Comparison of ENCODE assay signal across 34 cellular contexts in the genomic region with DNA sequence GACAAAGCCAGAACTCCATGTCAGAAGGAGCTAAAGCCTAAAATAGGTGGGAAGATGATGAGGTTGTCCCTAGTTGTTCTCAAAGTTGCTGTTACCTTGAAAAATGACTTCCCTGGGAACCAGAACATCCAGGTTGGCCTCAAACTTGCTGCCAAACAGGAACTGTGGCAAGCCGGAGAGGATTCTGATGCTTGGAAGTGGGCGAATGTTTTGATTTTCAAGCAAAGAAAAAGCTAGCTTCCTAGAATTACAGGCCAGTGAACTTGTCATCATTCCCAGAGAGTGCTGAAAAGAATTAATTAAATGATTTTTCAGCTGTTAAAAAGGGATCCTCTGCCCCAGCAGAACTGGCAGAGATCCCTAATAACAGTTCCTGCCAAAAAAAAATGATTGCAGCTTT.
DNase-seq lines count a peak whose midpoint lies in the region; ATAC-seq and TF ChIP-seq lines count a peak whose summit lies in the region.
"Had no signal": no experiment of that assay in that cellular context is flagged by ENCODE, and none has a peak within 500 bp of the region (broad histone marks: within the 10 kb centered on the region; RNA-seq: fewer than 3 reads in every experiment).

No MANE protein-coding gene starts in this region.

- no peaks in the 10 kb centered on the region for H3K9me3 ChIP-seq in right atrium auricular region
- H3K9me3 ChIP-seq: breast epithelium, mucosa of descending colon, ovary, Peyer's patch, spleen, stomach, thyroid gland had no signal

- TF ChIP-seq CTCF in chondrocyte (IDR thresholded peaks at IDR 0.05) (no peak), mesothelial cell of epicardium (IDR thresholded peaks at IDR 0.05; ENCODE audit: unreplicated experiment) (no peak), right atrium auricular region (IDR thresholded peaks at IDR 0.05) (no peak)

- CTCF ChIA-PET in T-cell (lab: Charles Lee) = interaction anchor here in 1 of 2 donors (0.6 kb wide), 1 partner anchor 74 kb away, joined by 4 read pairs; no protein-coding TSS in a partner anchor

- H3K4me3 ChIP-seq in rectal smooth muscle tissue (ENCODE audit: low read length) (no peak overlapping the region), right atrium auricular region (no peak overlapping the region)
- H3K4me3 ChIP-seq: breast epithelium, mucosa of descending colon, ovary, Peyer's patch, spleen, stomach, thyroid gland had no signal

- H3K36me3 Mint-ChIP-seq in chondrocyte (ENCODE audit: low read depth) (peaks cover 2% of the 10 kb centered on the region), mesothelial cell of epicardium (peaks cover 13% of the 10 kb centered on the region), T-cell (peaks cover 22% of the 10 kb centered on the region)
- H3K36me3 Mint-ChIP-seq: activated naive CD4-positive, alpha-beta T cell treated with anti-CD3 and anti-CD28 coated beads, Interleukin-2, amount 10 ng/mL, durations not matched to agents 7 days and 5 days; natural killer cell treated with Interleukin-12 subunit alpha and Interleukin-12 subunit beta and Interleukin-15 and Interleukin-18, amount 100 ng/mL, for 72 hours had no signal

- H3K4me3 Mint-ChIP-seq in chondrocyte (ENCODE audit: unreplicated experiment) (no peak overlapping the region), mesothelial cell of epicardium (no peak overlapping the region), T-cell (no peak overlapping the region)
- H3K4me3 Mint-ChIP-seq: activated CD8-positive, alpha-beta T cell treated with anti-CD3 and anti-CD28 coated beads for 36 hours; activated naive CD4-positive, alpha-beta T cell treated with anti-CD3 and anti-CD28 coated beads, Interleukin-2, amount 10 ng/mL, durations not matched to agents 7 days and 5 days; activated T-helper 1 cell treated with anti-CD3 and anti-CD28 coated beads, Interleukin-12 subunit alpha, Interleukin-12 subunit beta, Interleukin-2, Interleukin-4 antibody, amounts not matched to agents 30 ng/mL and 10 ng/mL and 1 ng/mL, durations not matched to agents 14 hours and 24 hours and 36 hours; CD8-positive, alpha-beta memory T cell; natural killer cell treated with Interleukin-12 subunit alpha and Interleukin-12 subunit beta and Interleukin-15 and Interleukin-18, amount 100 ng/mL, for 72 hours had no signal

- no peak overlapping the region for H3K9ac ChIP-seq in rectal smooth muscle tissue (ENCODE audit: low read length)

- H3K9me3 Mint-ChIP-seq in chondrocyte (ENCODE audit: low read depth) (no peaks in the 10 kb centered on the region), mesothelial cell of epicardium (peaks cover 5% of the 10 kb centered on the region), T-cell (no peaks in the 10 kb centered on the region)
- H3K9me3 Mint-ChIP-seq: activated CD8-positive, alpha-beta T cell treated with anti-CD3 and anti-CD28 coated beads for 36 hours; activated naive CD4-positive, alpha-beta T cell treated with anti-CD3 and anti-CD28 coated beads, Interleukin-2, amount 10 ng/mL, durations not matched to agents 7 days and 5 days; activated T-helper 1 cell treated with anti-CD3 and anti-CD28 coated beads, Interleukin-12 subunit alpha, Interleukin-12 subunit beta, Interleukin-2, Interleukin-4 antibody, amounts not matched to agents 30 ng/mL and 10 ng/mL and 1 ng/mL, durations not matched to agents 14 hours and 24 hours and 36 hours; CD8-positive, alpha-beta memory T cell; natural killer cell treated with Interleukin-12 subunit alpha and Interleukin-12 subunit beta and Interleukin-15 and Interleukin-18, amount 100 ng/mL, for 72 hours had no signal

- ATAC-seq in T-cell (replicated peaks in 1 of 4) (no peak), GM21529 (IDR thresholded peaks at IDR 0.05; ENCODE audit: unreplicated experiment) (no peak)
- ATAC-seq: activated CD8-positive, alpha-beta T cell treated with anti-CD3 and anti-CD28 coated beads for 36 hours; mucosa of descending colon; natural killer cell treated with Interleukin-12 subunit alpha and Interleukin-12 subunit beta and Interleukin-15 and Interleukin-18, amount 100 ng/mL, for 72 hours; right cardiac atrium had no signal

- H3K4me1 ChIP-seq in rectal smooth muscle tissue (ENCODE audit: control insufficient read depth, insufficient read depth, low read length) (peaks cover 11% of the 10 kb centered on the region), right atrium auricular region (peaks cover 0 to 17% of the 10 kb centered on the region in 2 donors)
- H3K4me1 ChIP-seq: BE2C, breast epithelium had no signal

- H3K27ac ChIP-seq in rectal smooth muscle tissue (ENCODE audit: low read depth, low read length) (peak overlapping the region; percentile 43), right atrium auricular region (no peak overlapping the region)
- H3K27ac ChIP-seq: epithelial cell of prostate, HL-60, ovary, Peyer's patch, spleen, stomach, thyroid gland had no signal

- H3K27me3 ChIP-seq in rectal smooth muscle tissue (ENCODE audit: control insufficient read depth, insufficient read depth, low read length) (no peaks in the 10 kb centered on the region), right atrium auricular region (no peaks in the 10 kb centered on the region)
- H3K27me3 ChIP-seq: BE2C, breast epithelium, ovary, Peyer's patch, spleen, stomach, thyroid gland had no signal

- no peaks in the 10 kb centered on the region for H3K27me3 Mint-ChIP-seq in chondrocyte (ENCODE audit: low read depth)
- no peaks in the 10 kb centered on the region for H3K27me3 Mint-ChIP-seq in mesothelial cell of epicardium (ENCODE audit: low read depth)
- no peaks in the 10 kb centered on the region for H3K27me3 Mint-ChIP-seq in T-cell
- H3K27me3 Mint-ChIP-seq: activated CD8-positive, alpha-beta T cell treated with anti-CD3 and anti-CD28 coated beads for 36 hours; activated naive CD4-positive, alpha-beta T cell treated with anti-CD3 and anti-CD28 coated beads, Interleukin-2, amount 10 ng/mL, durations not matched to agents 7 days and 5 days; CD8-positive, alpha-beta memory T cell; natural killer cell treated with Interleukin-12 subunit alpha and Interleukin-12 subunit beta and Interleukin-15 and Interleukin-18, amount 100 ng/mL, for 72 hours had no signal

- DNase-seq in NCI-H1694 treated with DMSO at 0.1 percent for 48 hours (lab: John Stamatoyannopoulos, UW) (peak; percentile 26), chondrocyte (ENCODE audit: low spot score) (no peak), mesothelial cell of epicardium (ENCODE audit: low spot score in 2 of 2, unreplicated experiment in 2 of 2) (no peak), right atrium auricular region (ENCODE audit: low spot score) (no peak), T-cell (no peak), amniotic stem cell (lab: John Stamatoyannopoulos, UW) (no peak)
- DNase-seq: activated CD4-positive, alpha-beta T cell treated with anti-CD3 and anti-CD28 coated beads for 1 hour; activated CD8-positive, alpha-beta memory T cell treated with anti-CD3 and anti-CD28 coated beads, Interleukin-2, amount 50 U/mL, for 48 hours; activated CD8-positive, alpha-beta T cell treated with anti-CD3 and anti-CD28 coated beads for 36 hours; activated naive CD4-positive, alpha-beta T cell treated with anti-CD3 and anti-CD28 coated beads, Interleukin-2, amount 10 ng/mL, durations not matched to agents 7 days and 5 days; BE2C; CD8-positive, alpha-beta memory T cell; effector CD8-positive, alpha-beta T cell; H7; KG1; mucosa of descending colon; NCI-H1105; NCI-H1930; NCI-H526 treated with DMSO at 0.1 percent for 48 hours; ovary; Peyer's patch; right cardiac atrium; SHP77; spleen; stimulated activated CD8-positive, alpha-beta memory T cell treated with anti-CD3 and anti-CD28 coated beads, Interleukin-4, amount 100 ng/mL, for 48 hours; stomach; thyroid gland had no signal

- H3K27ac Mint-ChIP-seq in chondrocyte (ENCODE audit: unreplicated experiment) (peak overlapping the region; percentile 72), mesothelial cell of epicardium (peak overlapping the region; percentile 51), T-cell (no peak overlapping the region)
- H3K27ac Mint-ChIP-seq: activated CD8-positive, alpha-beta T cell treated with anti-CD3 and anti-CD28 coated beads for 36 hours; activated naive CD4-positive, alpha-beta T cell treated with anti-CD3 and anti-CD28 coated beads, Interleukin-2, amount 10 ng/mL, durations not matched to agents 7 days and 5 days; activated T-helper 1 cell treated with anti-CD3 and anti-CD28 coated beads, Interleukin-12 subunit alpha, Interleukin-12 subunit beta, Interleukin-2, Interleukin-4 antibody, amounts not matched to agents 30 ng/mL and 10 ng/mL and 1 ng/mL, durations not matched to agents 14 hours and 24 hours and 36 hours had no signal

- peaks cover 40% of the 10 kb centered on the region for H3K4me1 Mint-ChIP-seq in chondrocyte (ENCODE audit: low read depth)
- H3K4me1 Mint-ChIP-seq in mesothelial cell of epicardium = peaks cover 25% of the 10 kb centered on the region
- peaks cover 0 to 3% (median 0%) of the 10 kb centered on the region in 3 donors for H3K4me1 Mint-ChIP-seq in T-cell
- H3K4me1 Mint-ChIP-seq: activated naive CD4-positive, alpha-beta T cell treated with anti-CD3 and anti-CD28 coated beads, Interleukin-2, amount 10 ng/mL, durations not matched to agents 7 days and 5 days had no signal

- POLR2A ChIA-PET in T-cell (lab: Charles Lee) = no interaction called here

- no peaks in the 10 kb centered on the region for H3K36me3 ChIP-seq in rectal smooth muscle tissue (ENCODE audit: control insufficient read depth, insufficient read depth, low read length)
- no peaks in the 10 kb centered on the region for H3K36me3 ChIP-seq in right atrium auricular region
- H3K36me3 ChIP-seq: BE2C, breast epithelium, ovary, Peyer's patch, stomach, thyroid gland had no signal

Comparison
In these comparisons a context has a peak if more than half of its experiments do, and no peak if none do; other contexts are left out.
1. H3K27ac Mint-ChIP-seq: peak in chondrocyte (single experiment) and mesothelial cell of epicardium (single experiment); none in T-cell (0 of 2).